Comparison of ENCODE assay signal across 8 cellular contexts in genomic region chr1:244968431-244968830, GRCh38.
DNase-seq lines count a peak whose midpoint lies in the region; ATAC-seq, FAIRE-seq and TF ChIP-seq lines count a peak whose summit lies in the region.

No MANE protein-coding gene starts in this region.

- H3K36me3 Mint-ChIP-seq in astrocyte (ENCODE audit: low read depth, unreplicated experiment): no peaks in the 10 kb centered on the region
- no peaks in the 10 kb centered on the region for H3K36me3 Mint-ChIP-seq in stimulated activated naive B cell treated with anti-CD40 and anti-IgM and Interleukin-4, amounts not matched to agents 10 μg/mL and 1 μg/mL and 100 μg/mL, for 72 hours

- intact Hi-C loops in kidney (cut with DNase I): no loop called here

- no peaks in the 10 kb centered on the region for H4K20me1 ChIP-seq in astrocyte (ENCODE audit: insufficient read depth, low read length)

- peak overlapping the region; percentile 98 for H3K9ac ChIP-seq in astrocyte (ENCODE audit: low read length)
- H3K9ac ChIP-seq in kidney (ENCODE audit: low read length in 2 of 2): peak overlapping the region in 1 of 2 donors; percentile 4

- H3K27me3 ChIP-seq in astrocyte (ENCODE audit: insufficient read depth, low read length): no peaks in the 10 kb centered on the region

- H3K4me2 ChIP-seq in astrocyte (ENCODE audit: low read length): peak overlapping the region; percentile 97

- no peaks in the 10 kb centered on the region for H3K9me3 Mint-ChIP-seq in astrocyte (ENCODE audit: unreplicated experiment)
- no peaks in the 10 kb centered on the region for H3K9me3 Mint-ChIP-seq in stimulated activated naive B cell treated with anti-CD40 and anti-IgM and Interleukin-4, amounts not matched to agents 10 μg/mL and 1 μg/mL and 100 μg/mL, for 72 hours

- no peak for TF ChIP-seq CTCF in astrocyte (IDR thresholded peaks at IDR 0.05; ENCODE audit: insufficient read depth, low read depth, low read length)
- TF ChIP-seq CTCF in kidney (IDR thresholded peaks at IDR 0.05; ENCODE audit: borderline replicate concordance, extremely low read depth, insufficient read depth): no peak

- H3K4me3 Mint-ChIP-seq in astrocyte (ENCODE audit: unreplicated experiment): no peak overlapping the region
- H3K4me3 Mint-ChIP-seq in stimulated activated naive B cell treated with anti-CD40 and anti-IgM and Interleukin-4, amounts not matched to agents 10 μg/mL and 1 μg/mL and 100 μg/mL, for 72 hours: peak overlapping the region in 1 of 2 donors; percentile 62

- FAIRE-seq in astrocyte (lab: Jason Lieb, UNC) (no peak), kidney (lab: Jason Lieb, UNC) (no peak)

- peak overlapping the region; percentile 97 for H3K27ac ChIP-seq in astrocyte (ENCODE audit: low read depth, low read length)
- peak overlapping the region; percentile 20 to 45 for H3K27ac ChIP-seq in kidney (ENCODE audit: low read depth in 2 of 2, low read length in 2 of 2)

- no peak overlapping the region for H3K4me3 ChIP-seq in astrocyte (ENCODE audit: insufficient read depth, low read depth, low read length)
- H3K4me3 ChIP-seq in kidney (ENCODE audit: low read length in 2 of 2): peak overlapping the region; percentile 24 to 28

- no peaks in the 10 kb centered on the region for H3K27me3 Mint-ChIP-seq in astrocyte (ENCODE audit: low read depth, unreplicated experiment)
- H3K27me3 Mint-ChIP-seq in stimulated activated naive B cell treated with anti-CD40 and anti-IgM and Interleukin-4, amounts not matched to agents 10 μg/mL and 1 μg/mL and 100 μg/mL, for 72 hours: no peaks in the 10 kb centered on the region

- H3K4me1 ChIP-seq in astrocyte (ENCODE audit: insufficient read depth, low read length) (peaks cover 35% of the 10 kb centered on the region), kidney (ENCODE audit: control insufficient read depth in 1 of 2, insufficient read depth in 1 of 2, low read depth in 1 of 2, low read length in 2 of 2) (peaks cover 7 to 11% of the 10 kb centered on the region in 2 donors)

- H3K36me3 ChIP-seq in astrocyte (ENCODE audit: insufficient read depth, low read length) (no peaks in the 10 kb centered on the region), kidney (ENCODE audit: control insufficient read depth in 1 of 2, insufficient read depth in 2 of 2, low read length in 2 of 2) (no peaks in the 10 kb centered on the region)

- H3K4me1 Mint-ChIP-seq in astrocyte (ENCODE audit: low read depth, unreplicated experiment): peaks cover 23% of the 10 kb centered on the region
- peaks cover 10 to 15% of the 10 kb centered on the region in 2 donors for H3K4me1 Mint-ChIP-seq in stimulated activated naive B cell treated with anti-CD40 and anti-IgM and Interleukin-4, amounts not matched to agents 10 μg/mL and 1 μg/mL and 100 μg/mL, for 72 hours

- no peaks in the 10 kb centered on the region for H3K9me3 ChIP-seq in astrocyte (ENCODE audit: insufficient read depth, low read depth, low read length)
- no peaks in the 10 kb centered on the region for H3K9me3 ChIP-seq in kidney (ENCODE audit: control insufficient read depth in 1 of 2, low read length in 2 of 2)

- H3K79me2 ChIP-seq in astrocyte (ENCODE audit: insufficient read depth, low read length): peaks cover 5% of the 10 kb centered on the region

- no peak overlapping the region for H2AFZ ChIP-seq in astrocyte (ENCODE audit: low read depth, low read length)

- DNase-seq in MV-4-11 (lab: John Stamatoyannopoulos, UW) (peak; percentile 73), astrocyte (ENCODE audit: low read depth) (no peak), kidney (peak; percentile 70), NCI-H510A treated with DMSO at 0.1 percent for 48 hours (lab: John Stamatoyannopoulos, UW) (no peak), NCI-H345 (lab: John Stamatoyannopoulos, UW) (no peak), NCI-H1092 (lab: John Stamatoyannopoulos, UW) (no peak)
- no peak for DNase-seq in stimulated activated naive B cell treated with anti-CD40 and anti-IgM and Interleukin-4, amounts not matched to agents 10 μg/mL and 1 μg/mL and 100 μg/mL, for 72 hours

- ATAC-seq in stimulated activated naive B cell treated with anti-CD40 and anti-IgM and Interleukin-4, amounts not matched to agents 10 μg/mL and 1 μg/mL and 100 μg/mL, for 72 hours (replicated peaks): no peak
- no peak for ATAC-seq in HG03469 (IDR thresholded peaks at IDR 0.05; ENCODE audit: unreplicated experiment)

- H3K27ac Mint-ChIP-seq in astrocyte (ENCODE audit: unreplicated experiment): peak overlapping the region; percentile 98
- H3K27ac Mint-ChIP-seq in stimulated activated naive B cell treated with anti-CD40 and anti-IgM and Interleukin-4, amounts not matched to agents 10 μg/mL and 1 μg/mL and 100 μg/mL, for 72 hours: peak overlapping the region; percentile 49

Comparison
In these comparisons a context has a peak if more than half of its experiments do, and no peak if none do; other contexts are left out.
1. DNase-seq: peak in MV-4-11 (single experiment) and kidney (single experiment); none in astrocyte (single experiment), stimulated activated naive B cell treated with anti-CD40 and anti-IgM and Interleukin-4, amounts not matched to agents 10 μg/mL and 1 μg/mL and 100 μg/mL, for 72 hours (single experiment), NCI-H510A treated with DMSO at 0.1 percent for 48 hours (single experiment), NCI-H345 (single experiment) and NCI-H1092 (single experiment).